Comparison of ENCODE assay signal across 1 cellular context in genomic region chrX:74931214-74931613, GRCh38.
TF ChIP-seq lines count a peak whose summit lies in the region.

No MANE protein-coding gene starts in this region.

TF ChIP-seq in SK-N-SH treated with all-trans-retinoic acid at 6 μM for 48 hours, 23 proteins besides CTCF, POLR2A, EP300 and RAD21 (continued from another document):
- no peak for TF ChIP-seq TSHZ2 (CRISPR knock-in tag; IDR thresholded peaks at IDR 0.05)
